10 cellular contexts compared by ENCODE assay signal in genomic region chr13:51501592-51502205, GRCh38. TPM values are rescaled to one million over a fixed set of nuclear protein-coding genes. Genes with fewer than 3 reads are reported as not detected.
DNase-seq lines count a peak whose midpoint lies in the region; ATAC-seq and TF ChIP-seq lines count a peak whose summit lies in the region.
"Had no signal": no experiment of that assay in that cellular context is flagged by ENCODE, and none has a peak within 500 bp of the region (broad histone marks: within the 10 kb centered on the region; RNA-seq: fewer than 3 reads in every experiment).

No MANE protein-coding gene starts in this region.

- H3K9me3 ChIP-seq in prostate gland, result no peaks in the 10 kb centered on the region

- ATAC-seq in GM19452 (IDR thresholded peaks at IDR 0.05; ENCODE audit: unreplicated experiment) (peak; percentile 40), HG03439 (IDR thresholded peaks at IDR 0.05; ENCODE audit: unreplicated experiment) (peak; percentile 24), sciatic nerve (no peak)

- H3K9me3 Mint-ChIP-seq in CD14-positive monocyte, result peaks cover 0 to 3% (median 0%) of the 10 kb centered on the region in 7 donors

- H3K36me3 ChIP-seq in brain microvascular endothelial cell (replicated peaks) (no peaks in the 10 kb centered on the region), prostate gland (no peaks in the 10 kb centered on the region)

- H3K27ac Mint-ChIP-seq in CD14-positive monocyte, result peak overlapping the region in 6 of 7 donors; percentile 46 to 80 (median 70)
- H3K27ac Mint-ChIP-seq: activated naive CD8-positive, alpha-beta T cell treated with anti-CD3 and anti-CD28 coated beads, Interleukin-2, amount 10 ng/mL, durations not matched to agents 7 days and 5 days had no signal

- DNase-seq in CD14-positive monocyte (ENCODE audit: low spot score), result no peak
- DNase-seq in brain microvascular endothelial cell, result no peak
- no peak for DNase-seq in sciatic nerve (ENCODE audit: low spot score)
- DNase-seq in GM19238 (ENCODE audit: insufficient read length, low spot score), result no peak
- no peak for DNase-seq in prostate gland (ENCODE audit: low spot score)
- DNase-seq in DMS114 treated with DMSO at 0.1 percent for 48 hours (lab: John Stamatoyannopoulos, UW; ENCODE audit: unreplicated experiment), result no peak
- DNase-seq: activated naive CD8-positive, alpha-beta T cell treated with anti-CD3 and anti-CD28 coated beads, Interleukin-2, amount 10 ng/mL, durations not matched to agents 7 days and 5 days; islet precursor cell had no signal

- 85% methylated on average over 1 of the region's 1 CpG for WGBS in prostate gland

- H3K4me3 ChIP-seq in brain microvascular endothelial cell (ENCODE audit: low read depth, low read length) (no peak overlapping the region), prostate gland (no peak overlapping the region)

- H3K27me3 Mint-ChIP-seq in CD14-positive monocyte (ENCODE audit: low read depth in 3 of 3), result peaks cover 0 to 5% (median 0%) of the 10 kb centered on the region in 3 donors
- H3K27me3 Mint-ChIP-seq: activated naive CD8-positive, alpha-beta T cell treated with anti-CD3 and anti-CD28 coated beads, Interleukin-2, amount 10 ng/mL, durations not matched to agents 7 days and 5 days had no signal

- no peak overlapping the region for H3K4me3 Mint-ChIP-seq in CD14-positive monocyte
- H3K4me3 Mint-ChIP-seq: activated naive CD8-positive, alpha-beta T cell treated with anti-CD3 and anti-CD28 coated beads, Interleukin-2, amount 10 ng/mL, durations not matched to agents 7 days and 5 days had no signal

- H3K27me3 ChIP-seq in brain microvascular endothelial cell (replicated peaks), result no peaks in the 10 kb centered on the region
- no peaks in the 10 kb centered on the region for H3K27me3 ChIP-seq in prostate gland (replicated peaks; ENCODE audit: insufficient read depth)

- intact Hi-C loops in CD14-positive monocyte (cut with micrococcal nuclease) (no loop called here), sciatic nerve (cut with DNase I) (no loop called here), prostate gland (cut with DNase I) (no loop called here)

- TF ChIP-seq CTCF in CD14-positive monocyte (IDR thresholded peaks at IDR 0.05), result no peak
- no peak for TF ChIP-seq CTCF in brain microvascular endothelial cell (IDR thresholded peaks at IDR 0.05; ENCODE audit: low read depth, low read length, missing control alignments)
- no peak for TF ChIP-seq CTCF in prostate gland (IDR thresholded peaks at IDR 0.05)

- in situ Hi-C loops in brain microvascular endothelial cell (cut with HindIII; ENCODE audit: low pct_ligation_motif_present, low sequenced_read_pairs), result no loop called here

- TF ChIP-seq POLR2A in prostate gland (IDR thresholded peaks at IDR 0.05), result no peak

- no peaks in the 10 kb centered on the region for H3K36me3 Mint-ChIP-seq in CD14-positive monocyte
- H3K36me3 Mint-ChIP-seq: activated naive CD8-positive, alpha-beta T cell treated with anti-CD3 and anti-CD28 coated beads, Interleukin-2, amount 10 ng/mL, durations not matched to agents 7 days and 5 days had no signal

- no peaks in the 10 kb centered on the region for H3K4me1 ChIP-seq in prostate gland (replicated peaks)

- peaks cover 28% of the 10 kb centered on the region for H3K4me1 Mint-ChIP-seq in CD14-positive monocyte

- H3K27ac ChIP-seq in brain microvascular endothelial cell (peak overlapping the region; percentile 11), prostate gland (no peak overlapping the region)

RNA-seq across cellular contexts. Expression of gene INTS6, which starts 48.9 kb away (rescaled TPM):
- 10 to 100 TPM; 10.8 to 11.6 TPM for polyA plus RNA-seq in CD14-positive monocyte
- total RNA-seq in sciatic nerve (49.8 TPM), prostate gland (10 to 100 TPM; 37.4 to 59.0 TPM)
